Comparison of ENCODE assay signal across 28 cellular contexts in the genomic region with DNA sequence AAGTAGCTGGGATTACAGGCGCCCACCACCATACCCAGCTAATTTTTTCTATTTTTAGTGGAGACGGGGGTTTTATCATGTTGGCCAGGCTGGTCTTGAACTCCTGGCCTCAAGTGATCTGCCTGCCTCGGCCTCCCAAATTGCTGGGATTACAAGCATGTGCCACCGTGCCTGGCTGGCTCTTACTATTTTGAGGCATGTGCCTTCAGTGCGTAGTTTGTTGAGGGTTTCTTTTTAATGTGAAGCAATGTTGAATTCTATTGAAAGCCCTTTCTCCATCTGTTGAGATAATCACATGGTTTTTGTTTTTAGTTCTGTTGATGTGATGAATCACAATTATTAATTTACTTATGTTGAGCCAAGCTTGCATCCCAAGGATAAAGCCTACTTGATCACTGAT.
"Had no signal": no experiment of that assay in that cellular context is flagged by ENCODE, and none has a peak within 500 bp of the region (broad histone marks: within the 10 kb centered on the region; RNA-seq: fewer than 3 reads in every experiment).

No MANE protein-coding gene starts in this region.

- H3K27me3 Mint-ChIP-seq: natural killer cell treated with Interleukin-12 subunit alpha and Interleukin-12 subunit beta and Interleukin-15 and Interleukin-18, amount 100 ng/mL, for 72 hours; type B pancreatic cell had no signal

- H3K9me3 ChIP-seq: neutrophil, pancreas, prostate gland, right lobe of liver, sigmoid colon, suprapubic skin, testis, transverse colon, upper lobe of right lung, uterus had no signal

- H3K36me3 ChIP-seq: neutrophil, pancreas, prostate gland, right lobe of liver, sigmoid colon, suprapubic skin, tibial artery, transverse colon, upper lobe of right lung, uterus had no signal

- H3K27me3 ChIP-seq: neutrophil, pancreas, right lobe of liver, sigmoid colon, suprapubic skin, testis, tibial artery, transverse colon, upper lobe of right lung, uterus had no signal

- ATAC-seq: naive thymus-derived CD8-positive, alpha-beta T cell; natural killer cell treated with Interleukin-12 subunit alpha and Interleukin-12 subunit beta and Interleukin-15 and Interleukin-18, amount 100 ng/mL, for 72 hours; pancreas; right cardiac atrium; right lobe of liver; stimulated activated effector memory CD8-positive, alpha-beta T cell treated with anti-CD3 and anti-CD28 coated beads, Interleukin-12 subunit alpha, Interleukin-12 subunit beta, amount 100 ng/mL, for 72 hours; stimulated activated naive CD8-positive, alpha-beta T cell treated with anti-CD3 and anti-CD28 coated beads, Interleukin-15, amount 100 ng/mL, for 72 hours; stimulated activated naive CD8-positive, alpha-beta T cell treated with anti-CD3 and anti-CD28 coated beads, Interleukin-15, Interleukin-2, amounts not matched to agents 100 U/mL and 50 U/mL, for 24 hours; upper lobe of right lung had no signal

- H3K4me3 Mint-ChIP-seq: naive thymus-derived CD8-positive, alpha-beta T cell; natural killer cell treated with Interleukin-12 subunit alpha and Interleukin-12 subunit beta and Interleukin-15 and Interleukin-18, amount 100 ng/mL, for 72 hours; nephron progenitor cell; neural crest cell; stimulated activated effector memory CD8-positive, alpha-beta T cell treated with anti-CD3 and anti-CD28 coated beads, Interleukin-12 subunit alpha, Interleukin-12 subunit beta, amount 100 ng/mL, for 72 hours; stimulated activated naive CD8-positive, alpha-beta T cell treated with anti-CD3 and anti-CD28 coated beads, Interleukin-15, amount 100 ng/mL, for 72 hours; type B pancreatic cell had no signal

- H3K4me3 ChIP-seq: pancreas, prostate gland, right lobe of liver, sigmoid colon, suprapubic skin, testis, tibial artery, transverse colon, upper lobe of right lung, uterus had no signal

- DNase-seq: naive thymus-derived CD8-positive, alpha-beta T cell; nephron progenitor cell; nucleus accumbens; pancreas; right cardiac atrium; right lobe of liver; sigmoid colon; small intestine; stimulated activated CD4-positive, alpha-beta T cell treated with anti-CD3 and anti-CD28 coated beads, Interleukin-15, amount 100 ng/mL, for 24 hours; stimulated activated CD4-positive, alpha-beta T cell treated with anti-CD3 and anti-CD28 coated beads, Interleukin-2, amount 100 ng/mL, for 24 hours; stimulated activated CD4-positive, alpha-beta T cell treated with anti-CD3 and anti-CD28 coated beads, Interleukin-2, amount 100 ng/mL, for 48 hours; stimulated activated CD4-positive, alpha-beta T cell treated with anti-CD3 and anti-CD28 coated beads, Interleukin-4, amount 100 ng/mL, for 24 hours; stimulated activated naive CD4-positive, alpha-beta T cell; stimulated activated naive CD8-positive, alpha-beta T cell treated with anti-CD3 and anti-CD28 coated beads, Interleukin-15, amount 100 ng/mL, for 72 hours; stimulated activated naive CD8-positive, alpha-beta T cell treated with anti-CD3 and anti-CD28 coated beads, Interleukin-15, Interleukin-2, amounts not matched to agents 100 U/mL and 50 U/mL, for 24 hours; substantia nigra; testis; tibial artery; transverse colon; upper lobe of right lung; uterus had no signal

- H3K4me1 ChIP-seq: pancreas, prostate gland, right lobe of liver, suprapubic skin, testis, tibial artery, uterus had no signal

- H3K4me1 Mint-ChIP-seq: neural crest cell had no signal

- H3K27ac Mint-ChIP-seq: naive thymus-derived CD8-positive, alpha-beta T cell; nephron progenitor cell; stimulated activated effector memory CD8-positive, alpha-beta T cell treated with anti-CD3 and anti-CD28 coated beads, Interleukin-12 subunit alpha, Interleukin-12 subunit beta, amount 100 ng/mL, for 72 hours; stimulated activated naive CD8-positive, alpha-beta T cell treated with anti-CD3 and anti-CD28 coated beads, Interleukin-15, amount 100 ng/mL, for 72 hours; type B pancreatic cell had no signal

- H3K9me3 Mint-ChIP-seq: stimulated activated effector memory CD8-positive, alpha-beta T cell treated with anti-CD3 and anti-CD28 coated beads, Interleukin-12 subunit alpha, Interleukin-12 subunit beta, amount 100 ng/mL, for 72 hours; stimulated activated naive CD8-positive, alpha-beta T cell treated with anti-CD3 and anti-CD28 coated beads, Interleukin-15, amount 100 ng/mL, for 72 hours; type B pancreatic cell had no signal

- FAIRE-seq: pancreas, small intestine had no signal

- H3K36me3 Mint-ChIP-seq: naive thymus-derived CD8-positive, alpha-beta T cell; stimulated activated effector memory CD8-positive, alpha-beta T cell treated with anti-CD3 and anti-CD28 coated beads, Interleukin-12 subunit alpha, Interleukin-12 subunit beta, amount 100 ng/mL, for 72 hours; type B pancreatic cell had no signal

- H3K27ac ChIP-seq: neutrophil, pancreas, prostate gland, right lobe of liver, sigmoid colon, suprapubic skin, testis, tibial artery, transverse colon, upper lobe of right lung, uterus had no signal
